Comparison of ENCODE assay signal across 1 cellular context in the genomic region with DNA sequence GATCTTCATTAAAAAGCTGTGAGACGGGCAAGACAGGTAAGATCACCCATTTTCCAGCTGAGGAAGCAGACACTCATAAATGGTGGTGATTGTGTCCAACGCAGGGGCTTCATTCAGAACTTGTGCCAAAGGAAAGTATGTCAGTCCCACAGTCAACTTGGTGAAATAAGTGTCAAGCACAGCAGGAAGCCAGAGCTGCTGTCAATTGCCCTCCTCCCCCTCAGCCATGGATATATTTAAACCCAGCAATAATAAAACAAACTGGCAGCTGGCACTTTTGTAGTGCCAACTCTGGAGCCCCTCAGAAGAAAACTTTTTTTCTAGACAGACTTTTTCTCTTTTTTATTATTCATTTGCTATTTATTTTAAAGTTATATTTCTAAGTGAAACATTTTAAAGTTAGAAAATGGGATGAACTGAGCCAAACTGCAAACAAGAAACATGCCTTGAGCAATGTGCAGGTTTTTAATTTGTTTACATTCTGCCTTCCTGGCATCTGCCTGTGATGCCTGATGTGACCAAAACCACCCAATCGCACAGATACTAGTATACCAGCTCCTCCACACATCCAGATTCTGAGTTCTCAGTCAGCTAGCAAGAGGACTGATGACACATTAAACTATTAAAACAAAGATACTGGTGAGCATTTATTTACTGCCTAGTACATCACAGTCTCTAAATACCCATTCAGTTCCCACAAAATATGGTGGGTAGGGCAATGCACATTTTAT.
TF ChIP-seq lines count a peak whose summit lies in the region.

No MANE protein-coding gene starts in this region.

TF ChIP-seq in GM23338, 12 proteins besides CTCF, POLR2A, EP300 and RAD21 (continued from another document):
- TF ChIP-seq, protein P1, sequence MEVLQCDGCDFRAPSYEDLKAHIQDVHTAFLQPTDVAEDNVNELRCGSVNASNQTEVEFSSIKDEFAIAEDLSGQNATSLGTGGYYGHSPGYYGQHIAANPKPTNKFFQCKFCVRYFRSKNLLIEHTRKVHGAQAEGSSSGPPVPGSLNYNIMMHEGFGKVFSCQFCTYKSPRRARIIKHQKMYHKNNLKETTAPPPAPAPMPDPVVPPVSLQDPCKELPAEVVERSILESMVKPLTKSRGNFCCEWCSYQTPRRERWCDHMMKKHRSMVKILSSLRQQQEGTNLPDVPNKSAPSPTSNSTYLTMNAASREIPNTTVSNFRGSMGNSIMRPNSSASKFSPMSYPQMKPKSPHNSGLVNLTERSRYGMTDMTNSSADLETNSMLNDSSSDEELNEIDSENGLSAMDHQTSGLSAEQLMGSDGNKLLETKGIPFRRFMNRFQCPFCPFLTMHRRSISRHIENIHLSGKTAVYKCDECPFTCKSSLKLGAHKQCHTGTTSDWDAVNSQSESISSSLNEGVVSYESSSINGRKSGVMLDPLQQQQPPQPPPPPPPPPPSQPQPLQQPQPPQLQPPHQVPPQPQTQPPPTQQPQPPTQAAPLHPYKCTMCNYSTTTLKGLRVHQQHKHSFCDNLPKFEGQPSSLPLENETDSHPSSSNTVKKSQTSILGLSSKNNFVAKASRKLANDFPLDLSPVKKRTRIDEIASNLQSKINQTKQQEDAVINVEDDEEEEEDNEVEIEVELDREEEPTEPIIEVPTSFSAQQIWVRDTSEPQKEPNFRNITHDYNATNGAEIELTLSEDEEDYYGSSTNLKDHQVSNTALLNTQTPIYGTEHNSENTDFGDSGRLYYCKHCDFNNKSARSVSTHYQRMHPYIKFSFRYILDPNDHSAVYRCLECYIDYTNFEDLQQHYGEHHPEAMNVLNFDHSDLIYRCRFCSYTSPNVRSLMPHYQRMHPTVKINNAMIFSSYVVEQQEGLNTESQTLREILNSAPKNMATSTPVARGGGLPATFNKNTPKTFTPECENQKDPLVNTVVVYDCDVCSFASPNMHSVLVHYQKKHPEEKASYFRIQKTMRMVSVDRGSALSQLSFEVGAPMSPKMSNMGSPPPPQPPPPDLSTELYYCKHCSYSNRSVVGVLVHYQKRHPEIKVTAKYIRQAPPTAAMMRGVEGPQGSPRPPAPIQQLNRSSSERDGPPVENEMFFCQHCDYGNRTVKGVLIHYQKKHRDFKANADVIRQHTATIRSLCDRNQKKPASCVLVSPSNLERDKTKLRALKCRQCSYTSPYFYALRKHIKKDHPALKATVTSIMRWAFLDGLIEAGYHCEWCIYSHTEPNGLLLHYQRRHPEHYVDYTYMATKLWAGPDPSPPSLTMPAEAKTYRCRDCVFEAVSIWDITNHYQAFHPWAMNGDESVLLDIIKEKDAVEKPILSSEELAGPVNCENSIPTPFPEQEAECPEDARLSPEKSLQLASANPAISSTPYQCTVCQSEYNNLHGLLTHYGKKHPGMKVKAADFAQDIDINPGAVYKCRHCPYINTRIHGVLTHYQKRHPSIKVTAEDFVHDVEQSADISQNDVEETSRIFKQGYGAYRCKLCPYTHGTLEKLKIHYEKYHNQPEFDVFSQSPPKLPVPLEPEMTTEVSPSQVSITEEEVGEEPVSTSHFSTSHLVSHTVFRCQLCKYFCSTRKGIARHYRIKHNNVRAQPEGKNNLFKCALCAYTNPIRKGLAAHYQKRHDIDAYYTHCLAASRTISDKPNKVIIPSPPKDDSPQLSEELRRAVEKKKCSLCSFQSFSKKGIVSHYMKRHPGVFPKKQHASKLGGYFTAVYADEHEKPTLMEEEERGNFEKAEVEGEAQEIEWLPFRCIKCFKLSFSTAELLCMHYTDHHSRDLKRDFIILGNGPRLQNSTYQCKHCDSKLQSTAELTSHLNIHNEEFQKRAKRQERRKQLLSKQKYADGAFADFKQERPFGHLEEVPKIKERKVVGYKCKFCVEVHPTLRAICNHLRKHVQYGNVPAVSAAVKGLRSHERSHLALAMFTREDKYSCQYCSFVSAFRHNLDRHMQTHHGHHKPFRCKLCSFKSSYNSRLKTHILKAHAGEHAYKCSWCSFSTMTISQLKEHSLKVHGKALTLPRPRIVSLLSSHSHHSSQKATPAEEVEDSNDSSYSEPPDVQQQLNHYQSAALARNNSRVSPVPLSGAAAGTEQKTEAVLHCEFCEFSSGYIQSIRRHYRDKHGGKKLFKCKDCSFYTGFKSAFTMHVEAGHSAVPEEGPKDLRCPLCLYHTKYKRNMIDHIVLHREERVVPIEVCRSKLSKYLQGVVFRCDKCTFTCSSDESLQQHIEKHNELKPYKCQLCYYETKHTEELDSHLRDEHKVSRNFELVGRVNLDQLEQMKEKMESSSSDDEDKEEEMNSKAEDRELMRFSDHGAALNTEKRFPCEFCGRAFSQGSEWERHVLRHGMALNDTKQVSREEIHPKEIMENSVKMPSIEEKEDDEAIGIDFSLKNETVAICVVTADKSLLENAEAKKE (CRISPR knock-in tag; IDR thresholded peaks at IDR 0.05), result no peak
- TF ChIP-seq ZNF331 (CRISPR knock-in tag; IDR thresholded peaks at IDR 0.05; ENCODE audit: low read depth) (no peak), ZNF114 (CRISPR knock-in tag; IDR thresholded peaks at IDR 0.05) (no peak), STAT1 (IDR thresholded peaks at IDR 0.05; ENCODE audit: unreplicated experiment) (no peak), CREB1 (CRISPR knock-in tag; IDR thresholded peaks at IDR 0.05; ENCODE audit: low read depth) (no peak), POLR2AphosphoS5 (IDR thresholded peaks at IDR 0.05; ENCODE audit: low read depth) (no peak)
- TF ChIP-seq, protein P2, sequence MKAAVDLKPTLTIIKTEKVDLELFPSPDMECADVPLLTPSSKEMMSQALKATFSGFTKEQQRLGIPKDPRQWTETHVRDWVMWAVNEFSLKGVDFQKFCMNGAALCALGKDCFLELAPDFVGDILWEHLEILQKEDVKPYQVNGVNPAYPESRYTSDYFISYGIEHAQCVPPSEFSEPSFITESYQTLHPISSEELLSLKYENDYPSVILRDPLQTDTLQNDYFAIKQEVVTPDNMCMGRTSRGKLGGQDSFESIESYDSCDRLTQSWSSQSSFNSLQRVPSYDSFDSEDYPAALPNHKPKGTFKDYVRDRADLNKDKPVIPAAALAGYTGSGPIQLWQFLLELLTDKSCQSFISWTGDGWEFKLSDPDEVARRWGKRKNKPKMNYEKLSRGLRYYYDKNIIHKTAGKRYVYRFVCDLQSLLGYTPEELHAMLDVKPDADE (IDR thresholded peaks at IDR 0.05), result no peak
